10 cellular contexts compared by ENCODE assay signal in genomic region chr12:52867636-52868035, GRCh38. TPM values are rescaled to one million over a fixed set of nuclear protein-coding genes. Genes with fewer than 3 reads are reported as not detected.
A peak's percentile ranks its signal among the peaks of the same experiment; 100 is the strongest.
DNase-seq lines count a peak whose midpoint lies in the region; ATAC-seq, FAIRE-seq and TF ChIP-seq lines count a peak whose summit lies in the region.
"Had no signal": no experiment of that assay in that cellular context is flagged by ENCODE, and none has a peak within 500 bp of the region (broad histone marks: within the 10 kb centered on the region; RNA-seq: fewer than 3 reads in every experiment).

No MANE protein-coding gene starts in this region.

- peaks cover 6% of the 10 kb centered on the region; the same call in 1 of the 2 replicates for H3K4me1 Mint-ChIP-seq in WTC11

- CTCF ChIA-PET in WTC11 (lab: Charles Lee) = interaction anchor here (0.6 to 4.0 kb wide), 17 partner anchors 10 to 678 kb away, joined by 3 to 58 read pairs (median 5); no protein-coding TSS in a partner anchor

- intact Hi-C loops in left ventricle myocardium superior (cut with micrococcal nuclease) = no loop called here

- TF ChIP-seq CTCF in WTC11 (IDR thresholded peaks at IDR 0.05) = no peak

- H3K27me3 Mint-ChIP-seq in WTC11 (ENCODE audit: low read depth) = peaks cover 4% of the 10 kb centered on the region

- no peak for TF ChIP-seq POLR2A in GM12892 (IDR thresholded peaks at IDR 0.05; ENCODE audit: low read depth, low read length)

- no peak for TF ChIP-seq RAD21 in Ishikawa (IDR thresholded peaks at IDR 0.05; ENCODE audit: low read depth)

- FAIRE-seq in GM12892 (lab: Jason Lieb, UNC) = no peak

- TF ChIP-seq EP300 in Ishikawa (IDR thresholded peaks at IDR 0.05; ENCODE audit: borderline replicate concordance) = no peak

- ATAC-seq in WTC11 = peak; percentile 20
- peak; percentile 41 for ATAC-seq in left ventricle myocardium superior
- ATAC-seq in HG03520 (IDR thresholded peaks at IDR 0.05; ENCODE audit: unreplicated experiment) = no peak

- no peak for DNase-seq in WTC11 (ENCODE audit: low spot score)
- peak; percentile 78 for DNase-seq in left ventricle myocardium superior
- DNase-seq in stimulated activated CD8-positive, alpha-beta memory T cell treated with anti-CD3 and anti-CD28 coated beads, Interleukin-4, amount 100 ng/mL, for 48 hours = peak; percentile 47
- no peak for DNase-seq in GM12892 (ENCODE audit: insufficient read length)
- DNase-seq in NCI-H1092 (lab: John Stamatoyannopoulos, UW) = no peak
- DNase-seq: immature natural killer cell, NCI-H1694 treated with DMSO at 0.1 percent for 48 hours had no signal

- no peaks in the 10 kb centered on the region for H3K36me3 Mint-ChIP-seq in WTC11
- H3K36me3 Mint-ChIP-seq: immature natural killer cell had no signal

- H3K9me3 Mint-ChIP-seq in WTC11 = no peaks in the 10 kb centered on the region
- H3K9me3 Mint-ChIP-seq: immature natural killer cell had no signal

- H3K27ac Mint-ChIP-seq in WTC11 = no peak overlapping the region

- POLR2A ChIA-PET in WTC11 (lab: Charles Lee) = interaction anchor here (0.6 kb wide), 1 partner anchor 583 kb away, joined by 4 read pairs; no protein-coding TSS in a partner anchor

- no peak overlapping the region for H3K4me3 Mint-ChIP-seq in WTC11
- H3K4me3 Mint-ChIP-seq: immature natural killer cell had no signal

TF ChIP-seq in Ishikawa, 13 proteins besides CTCF, POLR2A, EP300 and RAD21:
- TF ChIP-seq MAX (IDR thresholded peaks at IDR 0.05) (0 out of 2 replicates have a peak, but pooled peaks have one; percentile 45), TCF12 (IDR thresholded peaks at IDR 0.05; ENCODE audit: low read depth) (no peak), USF1 (IDR thresholded peaks at IDR 0.05) (peak; percentile 93)

TF ChIP-seq in WTC11, 78 proteins besides CTCF, POLR2A, EP300 and RAD21:
- 0 out of 2 replicates have a peak, but pooled peaks have one; percentile 22 for TF ChIP-seq USF1 (CRISPR knock-in tag; IDR thresholded peaks at IDR 0.05)
- TF ChIP-seq MLX (CRISPR knock-in tag; IDR thresholded peaks at IDR 0.05) = no peak
- TF ChIP-seq PREB (CRISPR knock-in tag; IDR thresholded peaks at IDR 0.05; ENCODE audit: borderline replicate concordance) = no peak
- TF ChIP-seq HMGXB4 (CRISPR knock-in tag; IDR thresholded peaks at IDR 0.05) = no peak
- no peak for TF ChIP-seq CREB1 (CRISPR knock-in tag; IDR thresholded peaks at IDR 0.05)
- TF ChIP-seq, protein P1, sequence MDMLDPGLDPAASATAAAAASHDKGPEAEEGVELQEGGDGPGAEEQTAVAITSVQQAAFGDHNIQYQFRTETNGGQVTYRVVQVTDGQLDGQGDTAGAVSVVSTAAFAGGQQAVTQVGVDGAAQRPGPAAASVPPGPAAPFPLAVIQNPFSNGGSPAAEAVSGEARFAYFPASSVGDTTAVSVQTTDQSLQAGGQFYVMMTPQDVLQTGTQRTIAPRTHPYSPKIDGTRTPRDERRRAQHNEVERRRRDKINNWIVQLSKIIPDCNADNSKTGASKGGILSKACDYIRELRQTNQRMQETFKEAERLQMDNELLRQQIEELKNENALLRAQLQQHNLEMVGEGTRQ (CRISPR knock-in tag; IDR thresholded peaks at IDR 0.05) = peak; percentile 33; the same call in 1 of the 2 replicates
- no peak for TF ChIP-seq FOXP1 (CRISPR knock-in tag; IDR thresholded peaks at IDR 0.05; ENCODE audit: borderline replicate concordance)
- TF ChIP-seq, protein P2, sequence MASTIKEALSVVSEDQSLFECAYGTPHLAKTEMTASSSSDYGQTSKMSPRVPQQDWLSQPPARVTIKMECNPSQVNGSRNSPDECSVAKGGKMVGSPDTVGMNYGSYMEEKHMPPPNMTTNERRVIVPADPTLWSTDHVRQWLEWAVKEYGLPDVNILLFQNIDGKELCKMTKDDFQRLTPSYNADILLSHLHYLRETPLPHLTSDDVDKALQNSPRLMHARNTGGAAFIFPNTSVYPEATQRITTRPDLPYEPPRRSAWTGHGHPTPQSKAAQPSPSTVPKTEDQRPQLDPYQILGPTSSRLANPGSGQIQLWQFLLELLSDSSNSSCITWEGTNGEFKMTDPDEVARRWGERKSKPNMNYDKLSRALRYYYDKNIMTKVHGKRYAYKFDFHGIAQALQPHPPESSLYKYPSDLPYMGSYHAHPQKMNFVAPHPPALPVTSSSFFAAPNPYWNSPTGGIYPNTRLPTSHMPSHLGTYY (CRISPR knock-in tag; IDR thresholded peaks at IDR 0.05) = no peak

RNA-seq across cellular contexts. Expression of gene KRT78, which starts 18.8 kb away (rescaled TPM):
- total RNA-seq in WTC11 (2021) (not detected in 3 replicates), left ventricle myocardium superior (not detected)
- not detected for polyA plus RNA-seq in GM12892 (2012; ENCODE audit: missing spikeins)

RNA-seq across cellular contexts. Expression of gene KRT79, which starts 33.5 kb away (rescaled TPM):
- total RNA-seq in WTC11 (2021) = not detected in 3 replicates
- total RNA-seq in left ventricle myocardium superior = not detected
- not detected for polyA plus RNA-seq in GM12892 (2012; ENCODE audit: missing spikeins)
- polyA plus RNA-seq: immature natural killer cell had no signal

RNA-seq across cellular contexts. Expression of gene KRT8, which starts 37.2 kb away (rescaled TPM):
- total RNA-seq in WTC11 (2021) = 424 to 477 TPM (median 429 TPM) in 3 replicates
- total RNA-seq in left ventricle myocardium superior = 100 TPM
- polyA plus RNA-seq in GM12892 (2012; ENCODE audit: missing spikeins) = 0.47 TPM
- polyA plus RNA-seq: immature natural killer cell had no signal

RNA-seq across cellular contexts. Expression of gene KRT4, which starts 53.7 kb away (rescaled TPM):
- total RNA-seq in WTC11 (2021) = not detected in 3 replicates
- not detected for total RNA-seq in left ventricle myocardium superior
- not detected for polyA plus RNA-seq in GM12892 (2012; ENCODE audit: missing spikeins)
- total RNA-seq: smooth muscle cell had no signal
- polyA plus RNA-seq: immature natural killer cell, smooth muscle cell had no signal

Comparison
In these comparisons a context has a peak if more than half of its experiments do, and no peak if none do; other contexts are left out.
1. DNase-seq: peak in left ventricle myocardium superior (single experiment) and stimulated activated CD8-positive, alpha-beta memory T cell treated with anti-CD3 and anti-CD28 coated beads, Interleukin-4, amount 100 ng/mL, for 48 hours (single experiment); none in WTC11 (single experiment), GM12892 (single experiment) and NCI-H1092 (single experiment).